ENCODE assay signal across 10 cellular contexts in the genomic region with DNA sequence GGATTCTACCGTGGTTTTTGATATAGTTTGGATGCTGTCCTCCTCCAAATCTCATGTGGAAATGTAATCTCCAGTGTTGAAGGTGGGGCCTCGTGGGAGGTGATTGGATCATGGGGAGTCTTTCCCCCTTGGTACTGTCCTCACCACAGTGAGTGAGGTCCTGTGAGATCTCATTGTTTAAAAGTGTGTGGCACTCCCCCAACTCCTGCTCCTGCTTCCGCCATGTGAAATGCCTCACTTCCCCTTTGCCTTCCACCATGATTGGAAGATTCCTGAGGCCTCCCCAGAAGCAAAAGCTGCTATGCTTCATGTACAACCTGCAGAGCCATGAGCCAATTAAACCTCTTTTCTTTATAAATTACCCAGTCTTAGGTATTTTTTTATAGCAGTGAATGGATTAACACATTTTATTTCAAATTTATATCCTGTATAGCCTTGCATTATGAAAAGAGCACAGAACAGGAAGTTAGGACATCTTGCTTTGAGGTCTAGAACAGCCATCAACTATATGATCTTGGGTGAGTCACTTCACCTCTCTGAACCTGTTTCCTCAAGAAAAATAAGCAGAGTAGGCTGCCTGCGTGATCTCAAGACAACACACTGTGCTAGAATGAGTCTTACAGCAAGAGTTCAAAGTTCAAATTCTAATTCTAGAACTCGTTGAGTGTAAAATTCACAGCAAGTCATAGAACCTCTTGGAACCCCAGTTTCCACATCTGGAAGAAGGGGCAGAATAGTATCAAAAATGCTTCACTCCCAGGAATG.
DNase-seq lines count a peak whose midpoint lies in the region; ATAC-seq and TF ChIP-seq lines count a peak whose summit lies in the region.
"Had no signal": no experiment of that assay in that cellular context is flagged by ENCODE, and none has a peak within 500 bp of the region (broad histone marks: within the 10 kb centered on the region; RNA-seq: fewer than 3 reads in every experiment).

No MANE protein-coding gene starts in this region.

- no TSS peak for BruUV-seq in Panc1 (replicated peaks; lab: Mats Ljungman, UMichigan)

- DNase-seq in activated CD4-positive, alpha-beta T cell treated with anti-CD3 and anti-CD28 coated beads for 48 hours = peak; percentile 42
- no peak for DNase-seq in activated CD4-positive, alpha-beta T cell treated with anti-CD3 and anti-CD28 coated beads, Interleukin-2, amount 50 U/mL, for 48 hours
- DNase-seq in Panc1 (ENCODE audit: low read depth, low spot score) = peak; percentile 72
- DNase-seq in choroid plexus epithelial cell (ENCODE audit: low read depth) = peak; percentile 98
- peak; percentile 19 for DNase-seq in stimulated activated CD4-positive, alpha-beta T cell treated with anti-CD3 and anti-CD28 coated beads, Interleukin-4, amount 100 ng/mL, for 24 hours
- DNase-seq in NCI-H1092 (lab: John Stamatoyannopoulos, UW) = no peak
- DNase-seq in putamen (ENCODE audit: low spot score) = no peak
- DNase-seq: amygdala had no signal

- H3K9me3 ChIP-seq in Panc1 (ENCODE audit: control insufficient read depth, insufficient read depth, low read depth, low read length) = no peaks in the 10 kb centered on the region
- H3K9me3 ChIP-seq: BLaER1 had no signal

- CTCF ChIA-PET in Panc1 (lab: Charles Lee) = no interaction called here

- peak overlapping the region; percentile 1; the same call in 1 of the 2 replicates for H3K27ac ChIP-seq in Panc1 (ENCODE audit: low read length)
- H3K27ac ChIP-seq: BLaER1 had no signal

- TF ChIP-seq CTCF in Panc1 (IDR thresholded peaks at IDR 0.05) (no peak), choroid plexus epithelial cell (conservative IDR thresholded peaks at IDR 0.05; ENCODE audit: low read depth, low read length) (no peak)

- peak; percentile 83 for ATAC-seq in Panc1
- ATAC-seq in HG03139 (IDR thresholded peaks at IDR 0.05; ENCODE audit: unreplicated experiment) = no peak

- H3K4me3 ChIP-seq in Panc1 (ENCODE audit: low read depth in 2 of 2, low read length in 2 of 2) = no peak overlapping the region
- no peak overlapping the region for H3K4me3 ChIP-seq in choroid plexus epithelial cell (ENCODE audit: low read depth, low read length)
- H3K4me3 ChIP-seq: BLaER1 had no signal

- no peaks in the 10 kb centered on the region for H3K27me3 ChIP-seq in Panc1 (ENCODE audit: control insufficient read depth, insufficient read depth, low read length)
- H3K27me3 ChIP-seq: BLaER1 had no signal

- intact Hi-C loops in Panc1 (cut with micrococcal nuclease; ENCODE audit: unreplicated experiment) = no loop called here

- H3K36me3 ChIP-seq in Panc1 (ENCODE audit: control insufficient read depth, insufficient read depth, low read length) = no peaks in the 10 kb centered on the region
- H3K36me3 ChIP-seq: BLaER1 had no signal

- in situ Hi-C loops in Panc1 (cut with HindIII; ENCODE audit: low pct_unique_long_range_greater_than_20kb, low sequenced_read_pairs) = no loop called here

- POLR2A ChIA-PET in Panc1 (lab: Charles Lee) = no interaction called here

- H3K4me1 ChIP-seq in Panc1 (ENCODE audit: control insufficient read depth, insufficient read depth, low read length) = no peaks in the 10 kb centered on the region; the same call in 1 of the 2 replicates

Comparison
In these comparisons a context has a peak if more than half of its experiments do, and no peak if none do; other contexts are left out.
1. DNase-seq: peak in activated CD4-positive, alpha-beta T cell treated with anti-CD3 and anti-CD28 coated beads for 48 hours (single experiment), Panc1 (single experiment), choroid plexus epithelial cell (single experiment) and stimulated activated CD4-positive, alpha-beta T cell treated with anti-CD3 and anti-CD28 coated beads, Interleukin-4, amount 100 ng/mL, for 24 hours (single experiment); none in activated CD4-positive, alpha-beta T cell treated with anti-CD3 and anti-CD28 coated beads, Interleukin-2, amount 50 U/mL, for 48 hours (0 of 2), NCI-H1092 (single experiment) and putamen (single experiment).